7 cellular contexts compared by ENCODE assay signal in the genomic region with DNA sequence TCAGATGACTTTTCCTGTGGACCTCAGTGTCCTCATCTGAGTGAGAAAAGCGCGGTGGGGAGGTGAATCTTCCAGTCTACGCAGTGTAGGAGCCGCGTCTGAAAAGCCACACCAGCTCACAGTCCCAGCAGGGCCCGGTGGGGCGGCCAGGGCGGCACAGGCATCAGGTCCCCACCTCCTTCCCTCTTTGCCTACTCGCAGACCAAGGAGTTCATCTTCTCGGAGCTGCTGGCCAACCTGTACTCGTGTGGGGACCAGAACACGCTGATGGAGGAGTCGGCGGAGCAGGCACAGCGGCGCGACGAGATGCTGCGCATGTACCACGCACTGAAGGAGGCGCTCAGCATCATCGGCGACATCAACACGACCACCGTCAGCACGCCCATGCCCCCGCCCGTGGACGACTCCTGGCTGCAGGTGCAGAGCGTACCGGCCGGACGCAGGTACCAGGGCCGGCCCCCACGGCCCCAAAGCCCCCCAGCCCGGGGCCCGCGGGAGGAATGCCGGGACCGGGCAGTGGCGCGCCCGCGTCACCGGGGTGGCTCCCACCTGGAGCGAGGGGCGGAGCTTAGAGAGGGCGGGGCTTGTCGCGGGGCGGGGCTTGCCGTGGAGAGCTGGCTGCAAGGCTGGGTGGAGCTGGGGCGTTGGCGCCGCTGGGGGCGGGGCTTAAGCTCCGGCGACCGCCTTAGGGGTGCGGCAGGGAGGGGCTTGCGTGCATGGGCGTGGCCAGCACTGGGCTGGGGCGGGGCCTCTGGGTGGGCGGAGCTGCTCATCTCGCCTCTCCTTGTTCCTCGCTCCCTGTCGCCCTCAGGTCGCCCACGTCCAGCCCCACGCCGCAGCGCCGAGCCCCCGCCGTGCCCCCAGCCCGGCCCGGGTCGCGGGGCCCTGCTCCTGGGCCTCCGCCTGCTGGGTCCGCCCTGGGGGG. TPM values are rescaled to one million over a fixed set of nuclear protein-coding genes. Genes with fewer than 3 reads are reported as not detected.
DNase-seq lines count a peak whose midpoint lies in the region; ATAC-seq and TF ChIP-seq lines count a peak whose summit lies in the region.

No MANE protein-coding gene starts in this region.

- peaks cover 0 to 8% (median 4%) of the 10 kb centered on the region in 5 donors for H3K27me3 Mint-ChIP-seq in naive thymus-derived CD8-positive, alpha-beta T cell
- peaks cover 12% of the 10 kb centered on the region in 2 donors for H3K27me3 Mint-ChIP-seq in stimulated activated naive B cell treated with anti-CD40 and anti-IgM and Interleukin-4, amounts not matched to agents 10 μg/mL and 1 μg/mL and 100 μg/mL, for 72 hours

- H3K9me3 Mint-ChIP-seq in naive thymus-derived CD8-positive, alpha-beta T cell: no peaks in the 10 kb centered on the region
- H3K9me3 Mint-ChIP-seq in stimulated activated naive B cell treated with anti-CD40 and anti-IgM and Interleukin-4, amounts not matched to agents 10 μg/mL and 1 μg/mL and 100 μg/mL, for 72 hours: no peaks in the 10 kb centered on the region

- peak; percentile 72 for ATAC-seq in GM18858 (IDR thresholded peaks at IDR 0.05; ENCODE audit: unreplicated experiment)
- peak; percentile 74 for ATAC-seq in HG02884 (IDR thresholded peaks at IDR 0.05; ENCODE audit: unreplicated experiment)
- ATAC-seq in naive thymus-derived CD8-positive, alpha-beta T cell: peak; percentile 88 to 89
- ATAC-seq in stimulated activated naive B cell treated with anti-CD40 and anti-IgM and Interleukin-4, amounts not matched to agents 10 μg/mL and 1 μg/mL and 100 μg/mL, for 72 hours (replicated peaks): peak; percentile 89 to 96

- H3K4me1 Mint-ChIP-seq in naive thymus-derived CD8-positive, alpha-beta T cell: peaks cover 16 to 34% (median 23%) of the 10 kb centered on the region in 4 donors
- peaks cover 24 to 29% of the 10 kb centered on the region in 2 donors for H3K4me1 Mint-ChIP-seq in stimulated activated naive B cell treated with anti-CD40 and anti-IgM and Interleukin-4, amounts not matched to agents 10 μg/mL and 1 μg/mL and 100 μg/mL, for 72 hours

- POLR2A ChIA-PET in naive thymus-derived CD8-positive, alpha-beta T cell (lab: Charles Lee): interaction anchor here (0.6 to 2.3 kb wide), 13 partner anchors 10 to 1392 kb away, joined by 3 to 14 read pairs (median 4); a partner anchor contains a TSS

- H3K4me3 Mint-ChIP-seq in naive thymus-derived CD8-positive, alpha-beta T cell: peak overlapping the region; percentile 81 to 94 (median 88)
- H3K4me3 Mint-ChIP-seq in stimulated activated naive B cell treated with anti-CD40 and anti-IgM and Interleukin-4, amounts not matched to agents 10 μg/mL and 1 μg/mL and 100 μg/mL, for 72 hours: peak overlapping the region; percentile 85 to 87

- DNase-seq in NOMO-1 (lab: John Stamatoyannopoulos, UW; ENCODE audit: unreplicated experiment in 2 of 2): peak; percentile 37 to 41
- peak; percentile 100 for DNase-seq in activated T-cell treated with anti-CD3 and anti-CD28 coated beads, Interleukin-2, amount 50 U/mL, for 1 hour
- DNase-seq in erythroblast (lab: John Stamatoyannopoulos, UW): peak; percentile 92 to 97
- DNase-seq in naive thymus-derived CD8-positive, alpha-beta T cell: peak; percentile 94 to 100 (median 99)
- DNase-seq in stimulated activated naive B cell treated with anti-CD40 and anti-IgM and Interleukin-4, amounts not matched to agents 10 μg/mL and 1 μg/mL and 100 μg/mL, for 72 hours: peak; percentile 92

- TF ChIP-seq POLR2A in erythroblast (IDR thresholded peaks at IDR 0.05; ENCODE audit: low read length): no peak

- H3K27ac Mint-ChIP-seq in naive thymus-derived CD8-positive, alpha-beta T cell: peak overlapping the region; percentile 77 to 99 (median 97)
- H3K27ac Mint-ChIP-seq in stimulated activated naive B cell treated with anti-CD40 and anti-IgM and Interleukin-4, amounts not matched to agents 10 μg/mL and 1 μg/mL and 100 μg/mL, for 72 hours: peak overlapping the region; percentile 54

- H3K36me3 Mint-ChIP-seq in naive thymus-derived CD8-positive, alpha-beta T cell: peaks cover 0 to 1% (median 0%) of the 10 kb centered on the region in 3 donors
- peaks cover 1 to 3% of the 10 kb centered on the region in 2 donors for H3K36me3 Mint-ChIP-seq in stimulated activated naive B cell treated with anti-CD40 and anti-IgM and Interleukin-4, amounts not matched to agents 10 μg/mL and 1 μg/mL and 100 μg/mL, for 72 hours

RNA-seq across cellular contexts. Expression of a gene that starts 25.6 kb away (rescaled TPM):
- 10 to 100 TPM; 57.4 to 64.7 TPM for total RNA-seq in naive thymus-derived CD8-positive, alpha-beta T cell
- 1 to 10 TPM; 4.7 to 7.4 (median 6.2) TPM for polyA plus RNA-seq in naive thymus-derived CD8-positive, alpha-beta T cell

RNA-seq across cellular contexts. Expression of a gene that starts 25.9 kb away (rescaled TPM):
- total RNA-seq in naive thymus-derived CD8-positive, alpha-beta T cell: 10 to 100 TPM; 11.7 to 12.1 TPM
- polyA plus RNA-seq in naive thymus-derived CD8-positive, alpha-beta T cell: 10 to 100 TPM; 33.5 to 46.8 (median 34.3) TPM

RNA-seq across cellular contexts. Expression of a gene that starts 47.0 kb away (rescaled TPM):
- total RNA-seq in naive thymus-derived CD8-positive, alpha-beta T cell: 1 to 10 TPM; 1.1 to 1.5 TPM
- under 1 TPM in 2 of 3 donors, not detected in 1; 0.08 to 0.28 TPM for polyA plus RNA-seq in naive thymus-derived CD8-positive, alpha-beta T cell

RNA-seq across cellular contexts. Expression of a gene that starts 58.8 kb away (rescaled TPM):
- total RNA-seq in naive thymus-derived CD8-positive, alpha-beta T cell: 100 to 1,000 TPM; 134 to 141 TPM
- polyA plus RNA-seq in naive thymus-derived CD8-positive, alpha-beta T cell: 10 to 100 TPM in 2 of 3 donors, 1 to 10 TPM in 1; 7.4 to 39.2 (median 13.2) TPM

Comparison
In these comparisons a context has a peak if more than half of its experiments do, and no peak if none do; other contexts are left out.
1. Peak in every context shown above with its lines: DNase-seq and ATAC-seq.
2. DNase-seq: peak in every context shown above with its lines; median percentile 100 in activated T-cell treated with anti-CD3 and anti-CD28 coated beads, Interleukin-2, amount 50 U/mL, for 1 hour; 99 in naive thymus-derived CD8-positive, alpha-beta T cell; 94 in erythroblast; 92 in stimulated activated naive B cell treated with anti-CD40 and anti-IgM and Interleukin-4, amounts not matched to agents 10 μg/mL and 1 μg/mL and 100 μg/mL, for 72 hours; 39 in NOMO-1.